9 cellular contexts compared by ENCODE assay signal in genomic region chr10:17847586-17848296, GRCh38. TPM values are rescaled to one million over a fixed set of nuclear protein-coding genes. Genes with fewer than 3 reads are reported as not detected.
DNase-seq lines count a peak whose midpoint lies in the region; TF ChIP-seq lines count a peak whose summit lies in the region.
"Had no signal": no experiment of that assay in that cellular context is flagged by ENCODE, and none has a peak within 500 bp of the region (broad histone marks: within the 10 kb centered on the region; RNA-seq: fewer than 3 reads in every experiment).

No MANE protein-coding gene starts in this region.

- no peaks in the 10 kb centered on the region for H3K9me3 Mint-ChIP-seq in progenitor cell of endocrine pancreas (ENCODE audit: low read depth)
- no peaks in the 10 kb centered on the region for H3K9me3 Mint-ChIP-seq in activated CD4-positive, alpha-beta T cell treated with anti-CD3 and anti-CD28 coated beads, Interleukin-2, amount 10 ng/mL, durations not matched to agents 7 days and 5 days
- H3K9me3 Mint-ChIP-seq: naive B cell had no signal

- H3K27ac Mint-ChIP-seq in progenitor cell of endocrine pancreas, result no peak overlapping the region
- H3K27ac Mint-ChIP-seq in activated CD4-positive, alpha-beta T cell treated with anti-CD3 and anti-CD28 coated beads, Interleukin-2, amount 10 ng/mL, durations not matched to agents 7 days and 5 days, result no peak overlapping the region
- H3K27ac Mint-ChIP-seq: naive B cell had no signal

- H3K4me3 Mint-ChIP-seq in progenitor cell of endocrine pancreas (ENCODE audit: low read depth), result no peak overlapping the region
- no peak overlapping the region for H3K4me3 Mint-ChIP-seq in activated CD4-positive, alpha-beta T cell treated with anti-CD3 and anti-CD28 coated beads, Interleukin-2, amount 10 ng/mL, durations not matched to agents 7 days and 5 days
- H3K4me3 Mint-ChIP-seq: naive B cell had no signal

- CTCF ChIA-PET in activated CD4-positive, alpha-beta T cell treated with anti-CD3 and anti-CD28 coated beads, Interleukin-2, amount 10 ng/mL, durations not matched to agents 7 days and 5 days (lab: Charles Lee), result interaction anchor here (0.6 to 0.7 kb wide), 2 partner anchors 8 to 19 kb away, joined by 3 to 6 read pairs; no protein-coding TSS in a partner anchor

- H3K27me3 Mint-ChIP-seq in progenitor cell of endocrine pancreas, result peaks cover 6% of the 10 kb centered on the region
- H3K27me3 Mint-ChIP-seq in activated CD4-positive, alpha-beta T cell treated with anti-CD3 and anti-CD28 coated beads, Interleukin-2, amount 10 ng/mL, durations not matched to agents 7 days and 5 days, result peaks cover 1% of the 10 kb centered on the region
- H3K27me3 Mint-ChIP-seq: naive B cell had no signal

- peak; percentile 31 for DNase-seq in DMS 273 (lab: John Stamatoyannopoulos, UW; ENCODE audit: unreplicated experiment)
- no peak for DNase-seq in DMS 273 treated with DMSO at 0.1 percent for 48 hours (lab: John Stamatoyannopoulos, UW)
- DNase-seq in M059J (ENCODE audit: low read depth), result peak; percentile 20
- DNase-seq in dermis blood vessel endothelial cell, result peak; percentile 44
- no peak for DNase-seq in progenitor cell of endocrine pancreas (ENCODE audit: low spot score, unreplicated experiment)
- no peak for DNase-seq in SIG-M5 (lab: John Stamatoyannopoulos, UW)
- DNase-seq in activated CD4-positive, alpha-beta T cell treated with anti-CD3 and anti-CD28 coated beads, Interleukin-2, amount 10 ng/mL, durations not matched to agents 7 days and 5 days, result no peak
- DNase-seq in activated CD4-positive, CD25-positive, alpha-beta regulatory T cell (lab: John Stamatoyannopoulos, UW), result no peak
- DNase-seq: naive B cell had no signal

- POLR2A ChIA-PET in activated CD4-positive, alpha-beta T cell treated with anti-CD3 and anti-CD28 coated beads, Interleukin-2, amount 10 ng/mL, durations not matched to agents 7 days and 5 days (lab: Charles Lee), result interaction anchor here (0.5 to 0.6 kb wide), 2 partner anchors 44 to 233 kb away, joined by 3 read pairs; no protein-coding TSS in a partner anchor

- H3K36me3 Mint-ChIP-seq in progenitor cell of endocrine pancreas (ENCODE audit: insufficient read depth), result no peaks in the 10 kb centered on the region
- H3K36me3 Mint-ChIP-seq in activated CD4-positive, alpha-beta T cell treated with anti-CD3 and anti-CD28 coated beads, Interleukin-2, amount 10 ng/mL, durations not matched to agents 7 days and 5 days (ENCODE audit: low read depth), result no peaks in the 10 kb centered on the region
- H3K36me3 Mint-ChIP-seq: naive B cell had no signal

- H3K4me1 Mint-ChIP-seq in progenitor cell of endocrine pancreas (ENCODE audit: low read depth), result no peaks in the 10 kb centered on the region
- peaks cover 2% of the 10 kb centered on the region for H3K4me1 Mint-ChIP-seq in activated CD4-positive, alpha-beta T cell treated with anti-CD3 and anti-CD28 coated beads, Interleukin-2, amount 10 ng/mL, durations not matched to agents 7 days and 5 days

- peak; percentile 66 for TF ChIP-seq CTCF in progenitor cell of endocrine pancreas (IDR thresholded peaks at IDR 0.05; ENCODE audit: unreplicated experiment)

RNA-seq across cellular contexts. Expression of gene MRC1, which starts 38.6 kb away (rescaled TPM):
- total RNA-seq in M059J (2014; rRNA removed; shearing (Covaris generic)), result not detected in 2 replicates
- total RNA-seq in dermis blood vessel endothelial cell (156 and 249 TPM in 2 replicates), progenitor cell of endocrine pancreas (0.04 TPM in 1 of 2 replicates, not detected in the other)
- total RNA-seq in activated CD4-positive, alpha-beta T cell treated with anti-CD3 and anti-CD28 coated beads, Interleukin-2, amount 10 ng/mL, durations not matched to agents 7 days and 5 days, result not detected

Comparison
In these comparisons a context has a peak if more than half of its experiments do, and no peak if none do; other contexts are left out.
1. DNase-seq: peak in DMS 273 (single experiment), M059J (single experiment) and dermis blood vessel endothelial cell (single experiment); none in DMS 273 treated with DMSO at 0.1 percent for 48 hours (single experiment), progenitor cell of endocrine pancreas (single experiment), SIG-M5 (single experiment), activated CD4-positive, alpha-beta T cell treated with anti-CD3 and anti-CD28 coated beads, Interleukin-2, amount 10 ng/mL, durations not matched to agents 7 days and 5 days (single experiment) and activated CD4-positive, CD25-positive, alpha-beta regulatory T cell (0 of 4).
2. RNA of gene MRC1, which starts 38.6 kb away (total RNA-seq): 156 to 249 TPM in dermis blood vessel endothelial cell; 0.04 TPM in progenitor cell of endocrine pancreas, not detected in activated CD4-positive, alpha-beta T cell treated with anti-CD3 and anti-CD28 coated beads, Interleukin-2, amount 10 ng/mL, durations not matched to agents 7 days and 5 days and not detected in M059J; every median in the first group is over 100 times any median in the second.